ENCODE assay signal across 20 cellular contexts in genomic region chr7:143411976-143412708, GRCh38. TPM values are rescaled to one million over a fixed set of nuclear protein-coding genes. Genes with fewer than 3 reads are reported as not detected.
DNase-seq lines count a peak whose midpoint lies in the region; ATAC-seq and TF ChIP-seq lines count a peak whose summit lies in the region.
"Had no signal": no experiment of that assay in that cellular context is flagged by ENCODE, and none has a peak within 500 bp of the region (broad histone marks: within the 10 kb centered on the region; RNA-seq: fewer than 3 reads in every experiment).

No MANE protein-coding gene starts in this region.

- H3K4ac ChIP-seq in mesendoderm (ENCODE audit: low read depth, low read length), result peak overlapping the region; percentile 59

- peak overlapping the region; percentile 46 for H3K56ac ChIP-seq in mesendoderm (ENCODE audit: low read length)

- H3K18ac ChIP-seq in mesendoderm (ENCODE audit: low read length), result peak overlapping the region; percentile 65

- H3K23ac ChIP-seq in mesendoderm (ENCODE audit: low read length), result no peak overlapping the region

- peak overlapping the region; percentile 76 for H3K4me2 ChIP-seq in GM23338
- H3K4me2 ChIP-seq in mesendoderm (ENCODE audit: low read length), result no peak overlapping the region
- H3K4me2 ChIP-seq: KMS-11 had no signal

- H3K4me1 Mint-ChIP-seq in activated CD8-positive, alpha-beta memory T cell treated with anti-CD3 and anti-CD28 coated beads, Interleukin-2, amount 10 ng/mL, durations not matched to agents 7 days and 5 days, result peaks cover 29% of the 10 kb centered on the region
- H3K4me1 Mint-ChIP-seq in GM23338, result peaks cover 76% of the 10 kb centered on the region
- H3K4me1 Mint-ChIP-seq in WTC11, result peaks cover 80% of the 10 kb centered on the region

- peaks cover 8% of the 10 kb centered on the region for H3F3A ChIP-seq in GM23338 (replicated peaks; ENCODE audit: low read depth)

- no peaks in the 10 kb centered on the region for H4K20me1 ChIP-seq in GM23338 (replicated peaks; ENCODE audit: insufficient read depth)

- H2BK120ac ChIP-seq in mesendoderm (ENCODE audit: low read depth, low read length), result peak overlapping the region; percentile 30

- no peak overlapping the region for H2BK15ac ChIP-seq in mesendoderm (replicated peaks; ENCODE audit: low read depth)

- WGBS in mesendoderm (ENCODE audit: extremely low coverage, insufficient coverage, low lambda C conversion rate), result no CpG with 5 or more reads among the region's 5 CpGs

- POLR2A ChIA-PET in WTC11 (lab: Charles Lee), result no interaction called here

- no peaks in the 10 kb centered on the region for H3K36me3 Mint-ChIP-seq in activated CD8-positive, alpha-beta memory T cell treated with anti-CD3 and anti-CD28 coated beads, Interleukin-2, amount 10 ng/mL, durations not matched to agents 7 days and 5 days
- H3K36me3 Mint-ChIP-seq in GM23338 (ENCODE audit: low read depth), result peaks cover 4% of the 10 kb centered on the region
- H3K36me3 Mint-ChIP-seq in WTC11, result no peaks in the 10 kb centered on the region; the same call in 1 of the 2 replicates

- H3K36me3 ChIP-seq in GM23338 (ENCODE audit: insufficient read depth) (no peaks in the 10 kb centered on the region), mesendoderm (ENCODE audit: control insufficient read depth, insufficient read depth, low read length) (no peaks in the 10 kb centered on the region)
- H3K36me3 ChIP-seq: MG63 had no signal

- peaks cover 3% of the 10 kb centered on the region for H3K27me3 Mint-ChIP-seq in activated CD8-positive, alpha-beta memory T cell treated with anti-CD3 and anti-CD28 coated beads, Interleukin-2, amount 10 ng/mL, durations not matched to agents 7 days and 5 days
- H3K27me3 Mint-ChIP-seq in GM23338 (ENCODE audit: insufficient read depth, low read depth, poor library complexity) (peaks cover 28% of the 10 kb centered on the region), WTC11 (ENCODE audit: low read depth) (no peaks in the 10 kb centered on the region)

- H3K9me3 Mint-ChIP-seq in activated CD8-positive, alpha-beta memory T cell treated with anti-CD3 and anti-CD28 coated beads, Interleukin-2, amount 10 ng/mL, durations not matched to agents 7 days and 5 days (ENCODE audit: low read depth), result no peaks in the 10 kb centered on the region
- H3K9me3 Mint-ChIP-seq in GM23338, result no peaks in the 10 kb centered on the region; the same call in 2 of the 3 replicates
- no peaks in the 10 kb centered on the region for H3K9me3 Mint-ChIP-seq in WTC11

- TF ChIP-seq CTCF in GM23338 (conservative IDR thresholded peaks at IDR 0.05; ENCODE audit: low read depth in 2 of 2), result no peak
- no peak for TF ChIP-seq CTCF in WTC11 (IDR thresholded peaks at IDR 0.05)

- CTCF ChIA-PET in activated CD8-positive, alpha-beta memory T cell treated with anti-CD3 and anti-CD28 coated beads, Interleukin-2, amount 10 ng/mL, durations not matched to agents 7 days and 5 days (lab: Charles Lee), result interaction anchor here (1.0 kb wide), 1 partner anchor 171 kb away, joined by 4 read pairs; no protein-coding TSS in a partner anchor
- CTCF ChIA-PET in WTC11 (lab: Charles Lee), result no interaction called here

- no peaks in the 10 kb centered on the region for H3K9me2 ChIP-seq in GM23338 (ENCODE audit: insufficient read depth)

- H2AK5ac ChIP-seq in mesendoderm (ENCODE audit: low read length), result peak overlapping the region; percentile 54

- no peak overlapping the region for H2AFZ ChIP-seq in GM23338

- no peak overlapping the region for H4K5ac ChIP-seq in mesendoderm (ENCODE audit: low read length)

- H3K4me1 ChIP-seq in GM23338 (ENCODE audit: insufficient read depth) (peaks cover 65% of the 10 kb centered on the region), mesendoderm (ENCODE audit: control insufficient read depth, low read depth, low read length) (peaks cover 10% of the 10 kb centered on the region)

- H3K9ac ChIP-seq in mesendoderm (ENCODE audit: low read length), result no peak overlapping the region
- H3K9ac ChIP-seq: GM23248, KMS-11 had no signal

- no peak for ATAC-seq in activated CD8-positive, alpha-beta memory T cell treated with anti-CD3 and anti-CD28 coated beads, Interleukin-2, amount 10 ng/mL, durations not matched to agents 7 days and 5 days
- ATAC-seq in GM23338, result no peak
- ATAC-seq in WTC11, result no peak
- no peak for ATAC-seq in esophagus mucosa
- ATAC-seq in GM21576 (IDR thresholded peaks at IDR 0.05; ENCODE audit: unreplicated experiment), result no peak
- no peak for ATAC-seq in HG02840 (IDR thresholded peaks at IDR 0.05; ENCODE audit: low FRiP score, unreplicated experiment)
- ATAC-seq: Panc1 had no signal

- DNase-seq in activated CD8-positive, alpha-beta memory T cell treated with anti-CD3 and anti-CD28 coated beads, Interleukin-2, amount 10 ng/mL, durations not matched to agents 7 days and 5 days, result peak; percentile 36
- no peak for DNase-seq in activated CD8-positive, alpha-beta memory T cell treated with anti-CD3 and anti-CD28 coated beads, Interleukin-2, amount 50 U/mL, for 4 hours
- DNase-seq in GM23338 (ENCODE audit: low spot score) (no peak), WTC11 (ENCODE audit: low spot score) (no peak), mesendoderm (peak; percentile 66)
- DNase-seq: 8988T, Calu3, GM23248, MG63, NCI-H1930, NCI-H2171 treated with DMSO at 0.1 percent for 48 hours, NCI-H82, SHP77 had no signal

- H3K27ac Mint-ChIP-seq in activated CD8-positive, alpha-beta memory T cell treated with anti-CD3 and anti-CD28 coated beads, Interleukin-2, amount 10 ng/mL, durations not matched to agents 7 days and 5 days, result no peak overlapping the region
- peak overlapping the region; percentile 68 for H3K27ac Mint-ChIP-seq in GM23338
- H3K27ac Mint-ChIP-seq in WTC11, result peak overlapping the region; percentile 67

- no peak overlapping the region for H4K8ac ChIP-seq in mesendoderm (ENCODE audit: low read depth, low read length)

- peaks cover 19% of the 10 kb centered on the region for H3K79me2 ChIP-seq in GM23338 (replicated peaks; ENCODE audit: insufficient read depth)
- H3K79me2 ChIP-seq in mesendoderm (ENCODE audit: control insufficient read depth, insufficient read depth, low read length), result peaks cover 11% of the 10 kb centered on the region

- H3K4me3 ChIP-seq in GM23338, result peak overlapping the region; percentile 43; the same call in 1 of the 2 replicates
- H3K4me3 ChIP-seq in mesendoderm (ENCODE audit: low read length), result no peak overlapping the region
- H3K4me3 ChIP-seq: GM23248, MG63 had no signal

- H3K27ac ChIP-seq in GM23338 (ENCODE audit: low read depth) (peak overlapping the region; percentile 64; the same call in 1 of the 2 replicates), mesendoderm (ENCODE audit: low read depth, low read length) (no peak overlapping the region)
- H3K27ac ChIP-seq: C4-2B, GM23248, KMS-11 had no signal

- no peak overlapping the region for H2BK5ac ChIP-seq in mesendoderm (ENCODE audit: low read length)

- H3K79me1 ChIP-seq in mesendoderm (ENCODE audit: low read length), result peaks cover 2% of the 10 kb centered on the region

- H3K4me3 Mint-ChIP-seq in activated CD8-positive, alpha-beta memory T cell treated with anti-CD3 and anti-CD28 coated beads, Interleukin-2, amount 10 ng/mL, durations not matched to agents 7 days and 5 days, result no peak overlapping the region
- H3K4me3 Mint-ChIP-seq in GM23338 (no peak overlapping the region; the same call in 2 of the 3 replicates), WTC11 (no peak overlapping the region)

- H3K27me3 ChIP-seq in GM23338 (ENCODE audit: insufficient read depth), result no peaks in the 10 kb centered on the region
- no peaks in the 10 kb centered on the region for H3K27me3 ChIP-seq in mesendoderm (ENCODE audit: insufficient read depth, low read length, poor library complexity)
- H3K27me3 ChIP-seq: MG63 had no signal

TF ChIP-seq in GM23338, 12 proteins besides CTCF, POLR2A, EP300 and RAD21 (continues in another document):
- no peak for TF ChIP-seq NANOG (IDR thresholded peaks at IDR 0.05; ENCODE audit: borderline replicate concordance)

TF ChIP-seq in WTC11, 78 proteins besides CTCF, POLR2A, EP300 and RAD21 (continues in another document):
- peak; percentile 21; the same call in 1 of the 2 replicates for TF ChIP-seq ZNF423 (CRISPR knock-in tag; IDR thresholded peaks at IDR 0.05)

RNA-seq across cellular contexts. Expression of gene EPHA1, which starts 3.5 kb away (rescaled TPM):
- 1 to 10 TPM in 1 of 2 experiments, under 1 TPM in 1; 0.47 to 1.6 TPM for total RNA-seq in activated CD8-positive, alpha-beta memory T cell treated with anti-CD3 and anti-CD28 coated beads, Interleukin-2, amount 10 ng/mL, durations not matched to agents 7 days and 5 days
- 119 and 154 TPM in 2 replicates for total RNA-seq in GM23338 (2014; rRNA removed; shearing (Covaris generic))
- polyA plus RNA-seq in GM23338 (2016; fragmentation: Nextera tagmentation; extraction: Ambion mirVana), result 60.7 and 66.1 TPM in 2 replicates
- total RNA-seq in WTC11 (2021) (159 to 203 TPM (median 162 TPM) in 3 replicates), esophagus mucosa (79.0 TPM)
- 85.6 TPM for polyA plus RNA-seq in mesendoderm (2013, experiment 1 of 2)
- polyA plus RNA-seq in mesendoderm (2013, experiment 2 of 2), result 80.8 TPM
- total RNA-seq: GM23248, NCI-H460 had no signal

RNA-seq across cellular contexts. Expression of gene ZYX, which starts 31.0 kb away (rescaled TPM):
- 100 to 1,000 TPM; 173 to 212 TPM for total RNA-seq in activated CD8-positive, alpha-beta memory T cell treated with anti-CD3 and anti-CD28 coated beads, Interleukin-2, amount 10 ng/mL, durations not matched to agents 7 days and 5 days
- 132 and 141 TPM in 2 replicates for total RNA-seq in GM23338 (2014; rRNA removed; shearing (Covaris generic))
- 108 and 111 TPM in 2 replicates for polyA plus RNA-seq in GM23338 (2016; fragmentation: Nextera tagmentation; extraction: Ambion mirVana)
- 166 to 179 TPM (median 167 TPM) in 3 replicates for total RNA-seq in WTC11 (2021)
- 368 TPM for polyA plus RNA-seq in mesendoderm (2013, experiment 1 of 2)
- 379 TPM for polyA plus RNA-seq in mesendoderm (2013, experiment 2 of 2)
- total RNA-seq in esophagus mucosa, result 82.3 TPM

RNA-seq across cellular contexts. Expression of gene TAS2R60, which starts 31.1 kb away (rescaled TPM):
- not detected for total RNA-seq in activated CD8-positive, alpha-beta memory T cell treated with anti-CD3 and anti-CD28 coated beads, Interleukin-2, amount 10 ng/mL, durations not matched to agents 7 days and 5 days
- total RNA-seq in GM23338 (2014; rRNA removed; shearing (Covaris generic)), result 4.0 and 5.0 TPM in 2 replicates
- polyA plus RNA-seq in GM23338 (2016; fragmentation: Nextera tagmentation; extraction: Ambion mirVana), result 0.37 TPM in 1 of 2 replicates, not detected in the other
- total RNA-seq in WTC11 (2021), result 0.21 to 0.39 TPM (median 0.24 TPM) in 3 replicates
- polyA plus RNA-seq in mesendoderm (2013, experiment 1 of 2), result 0.15 TPM
- polyA plus RNA-seq in mesendoderm (2013, experiment 2 of 2), result 0.20 TPM
- 0.32 TPM for total RNA-seq in esophagus mucosa
- total RNA-seq: Calu3, GM23248, NCI-H460 had no signal
- polyA plus RNA-seq: GM23248 had no signal

RNA-seq across cellular contexts. Expression of gene FAM131B, which starts 49.6 kb away (rescaled TPM):
- 1 to 10 TPM; 2.3 to 2.6 TPM for total RNA-seq in activated CD8-positive, alpha-beta memory T cell treated with anti-CD3 and anti-CD28 coated beads, Interleukin-2, amount 10 ng/mL, durations not matched to agents 7 days and 5 days
- 28.8 and 30.2 TPM in 2 replicates for total RNA-seq in GM23338 (2014; rRNA removed; shearing (Covaris generic))
- 4.7 and 5.4 TPM in 2 replicates for polyA plus RNA-seq in GM23338 (2016; fragmentation: Nextera tagmentation; extraction: Ambion mirVana)
- total RNA-seq in WTC11 (2021), result 24.0 to 26.3 TPM (median 25.3 TPM) in 3 replicates
- 10.5 TPM for polyA plus RNA-seq in mesendoderm (2013, experiment 1 of 2)
- polyA plus RNA-seq in mesendoderm (2013, experiment 2 of 2), result 10.1 TPM
- total RNA-seq in esophagus mucosa, result 0.44 TPM

Comparison
In these comparisons a context has a peak if more than half of its experiments do, and no peak if none do; other contexts are left out.
1. DNase-seq: peak in activated CD8-positive, alpha-beta memory T cell treated with anti-CD3 and anti-CD28 coated beads, Interleukin-2, amount 10 ng/mL, durations not matched to agents 7 days and 5 days (single experiment) and mesendoderm (single experiment); none in activated CD8-positive, alpha-beta memory T cell treated with anti-CD3 and anti-CD28 coated beads, Interleukin-2, amount 50 U/mL, for 4 hours (single experiment), GM23338 (single experiment) and WTC11 (single experiment).
2. RNA of gene EPHA1, which starts 3.5 kb away (total RNA-seq): 159 to 203 TPM in WTC11, 119 to 154 TPM in GM23338 and 79.0 TPM in esophagus mucosa (single experiment); 0.47 to 1.6 TPM in activated CD8-positive, alpha-beta memory T cell treated with anti-CD3 and anti-CD28 coated beads, Interleukin-2, amount 10 ng/mL, durations not matched to agents 7 days and 5 days; every median in the first group is over 10 times any median in the second.